ENCODE assay signal across 24 cellular contexts in genomic region chr7:33089142-33089541, GRCh38.
"Had no signal": no experiment of that assay in that cellular context is flagged by ENCODE, and none has a peak within 500 bp of the region (broad histone marks: within the 10 kb centered on the region; RNA-seq: fewer than 3 reads in every experiment).

No MANE protein-coding gene starts in this region.

- H3K27me3 ChIP-seq: gastrocnemius medialis, right lobe of liver, suprapubic skin, transverse colon, upper lobe of right lung, uterus had no signal

- H3K4me3 ChIP-seq: gastrocnemius medialis, lung, right lobe of liver, suprapubic skin, transverse colon, upper lobe of right lung, uterus had no signal

- H2AFZ ChIP-seq: parathyroid adenoma had no signal

- H3K4me1 Mint-ChIP-seq: endodermal cell; natural killer cell; stimulated activated naive CD8-positive, alpha-beta T cell treated with anti-CD3 and anti-CD28 coated beads, Interleukin-15, amount 100 ng/mL, for 72 hours had no signal

- H3K36me3 ChIP-seq: uterus had no signal

- H3K9ac ChIP-seq: parathyroid adenoma had no signal

- H3K27ac ChIP-seq: epithelial cell of prostate, gastrocnemius medialis, parathyroid adenoma, right lobe of liver, suprapubic skin, transverse colon, upper lobe of right lung, uterus had no signal

- H3K4me3 Mint-ChIP-seq: dendritic cell treated with granulocyte-macrophage colony-stimulating factor and Interleukin-4, amounts not matched to agents 40 ng/mL and 50 ng/mL, for 4 days; endodermal cell; memory B cell; natural killer cell; stimulated activated naive CD8-positive, alpha-beta T cell treated with anti-CD3 and anti-CD28 coated beads, Interleukin-15, amount 100 ng/mL, for 72 hours had no signal

- H3K27me3 Mint-ChIP-seq: dendritic cell treated with granulocyte-macrophage colony-stimulating factor and Interleukin-4, amounts not matched to agents 40 ng/mL and 50 ng/mL, for 4 days; memory B cell; progenitor cell of endocrine pancreas; stimulated activated naive CD8-positive, alpha-beta T cell treated with anti-CD3 and anti-CD28 coated beads, Interleukin-15, amount 100 ng/mL, for 72 hours had no signal

- ATAC-seq: esophagus mucosa; gastrocnemius medialis; natural killer cell; right lobe of liver; stimulated activated naive CD8-positive, alpha-beta T cell treated with anti-CD3 and anti-CD28 coated beads, Interleukin-15, amount 100 ng/mL, for 72 hours; upper lobe of right lung had no signal

- H3K27ac Mint-ChIP-seq: dendritic cell treated with granulocyte-macrophage colony-stimulating factor and Interleukin-4, amounts not matched to agents 40 ng/mL and 50 ng/mL, for 4 days; endodermal cell; memory B cell; natural killer cell; progenitor cell of endocrine pancreas; stimulated activated naive CD8-positive, alpha-beta T cell treated with anti-CD3 and anti-CD28 coated beads, Interleukin-15, amount 100 ng/mL, for 72 hours had no signal

- H3K9me3 Mint-ChIP-seq: dendritic cell treated with granulocyte-macrophage colony-stimulating factor and Interleukin-4, amounts not matched to agents 40 ng/mL and 50 ng/mL, for 4 days; endodermal cell; memory B cell; natural killer cell; stimulated activated naive CD8-positive, alpha-beta T cell treated with anti-CD3 and anti-CD28 coated beads, Interleukin-15, amount 100 ng/mL, for 72 hours had no signal

- H3K79me2 ChIP-seq: parathyroid adenoma had no signal

- H3K9me3 ChIP-seq: gastrocnemius medialis, right lobe of liver, suprapubic skin, transverse colon, upper lobe of right lung, uterus had no signal

- H3K4me1 ChIP-seq: gastrocnemius medialis, right lobe of liver, suprapubic skin, transverse colon, upper lobe of right lung, uterus had no signal

- DNase-seq: effector CD8-positive, alpha-beta T cell; endodermal cell; foreskin fibroblast; gastrocnemius medialis; head of caudate nucleus; natural killer cell; right lobe of liver; small intestine; stimulated activated CD4-positive, alpha-beta T cell treated with anti-CD3 and anti-CD28 coated beads, Interleukin-15, amount 100 ng/mL, for 24 hours; stimulated activated CD4-positive, alpha-beta T cell treated with anti-CD3 and anti-CD28 coated beads, Interleukin-2, amount 100 ng/mL, for 48 hours; stimulated activated CD8-positive, alpha-beta memory T cell treated with anti-CD3 and anti-CD28 coated beads, Interleukin-4, amount 100 ng/mL, for 48 hours; stimulated activated naive CD4-positive, alpha-beta T cell; stimulated activated naive CD8-positive, alpha-beta T cell treated with anti-CD3 and anti-CD28 coated beads, Interleukin-15, amount 100 ng/mL, for 72 hours; transverse colon; upper lobe of right lung; uterus had no signal
